Comparison of ENCODE assay signal across 14 cellular contexts in the genomic region with DNA sequence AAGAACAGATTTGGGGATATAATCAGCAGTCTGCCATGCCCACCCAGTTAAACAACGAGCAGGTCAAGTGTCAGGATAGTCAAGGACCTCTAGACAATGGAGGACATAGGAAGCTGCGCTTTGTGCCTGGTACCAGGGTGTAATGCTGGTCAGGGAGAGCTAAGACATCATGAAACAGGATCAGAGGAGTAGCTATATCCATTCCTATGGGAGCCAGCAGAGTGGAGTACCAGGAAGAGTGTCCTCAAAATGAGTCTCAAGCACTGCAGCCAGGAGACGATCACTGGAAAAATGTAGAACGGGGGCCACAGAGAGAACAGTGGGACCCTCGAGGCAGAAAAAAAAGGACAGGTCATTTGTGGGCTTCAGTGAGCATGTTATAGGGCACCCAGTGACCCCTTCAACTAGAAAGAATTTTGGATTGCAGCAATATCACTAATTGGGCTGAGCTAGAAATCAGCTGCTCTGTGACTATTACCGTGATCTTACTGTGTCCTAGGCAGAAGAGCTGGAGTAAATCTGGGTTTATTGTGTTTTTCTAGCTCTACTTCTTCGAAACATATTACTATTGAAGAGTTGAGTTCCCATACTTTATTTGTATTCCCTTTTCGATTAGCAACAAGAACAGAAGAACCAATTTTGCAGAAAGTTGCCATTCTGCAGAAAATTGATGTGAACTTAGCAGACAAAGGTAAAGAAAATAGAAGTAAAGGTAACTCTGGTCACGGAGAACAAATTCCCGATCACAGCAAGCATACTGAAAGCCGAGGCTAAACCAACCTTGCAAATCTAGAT.
"Had no signal": no experiment of that assay in that cellular context is flagged by ENCODE, and none has a peak within 500 bp of the region (broad histone marks: within the 10 kb centered on the region; RNA-seq: fewer than 3 reads in every experiment).

No MANE protein-coding gene starts in this region.

- H3K4me3 ChIP-seq: body of pancreas, lung, testis had no signal

- ATAC-seq: effector memory CD8-positive, alpha-beta T cell had no signal

- H3K4me1 ChIP-seq: testis had no signal

- H3K27ac Mint-ChIP-seq: activated naive CD4-positive, alpha-beta T cell treated with anti-CD3 and anti-CD28 coated beads, Interleukin-2, amount 50 U/mL, for 24 hours; effector memory CD8-positive, alpha-beta T cell; natural killer cell treated with Interleukin-12 subunit alpha and Interleukin-12 subunit beta and Interleukin-15 and Interleukin-18, amount 100 ng/mL, for 72 hours; stimulated activated naive CD8-positive, alpha-beta T cell treated with anti-CD3 and anti-CD28 coated beads, Interleukin-15, Interleukin-2, amounts not matched to agents 100 ng/mL and 50 ng/mL, for 24 hours had no signal

- H3K9me3 ChIP-seq: body of pancreas, testis had no signal

- H3K4me3 Mint-ChIP-seq: activated naive CD4-positive, alpha-beta T cell treated with anti-CD3 and anti-CD28 coated beads, Interleukin-2, amount 50 U/mL, for 24 hours; effector memory CD8-positive, alpha-beta T cell; natural killer cell treated with Interleukin-12 subunit alpha and Interleukin-12 subunit beta and Interleukin-15 and Interleukin-18, amount 100 ng/mL, for 72 hours; stimulated activated naive CD8-positive, alpha-beta T cell treated with anti-CD3 and anti-CD28 coated beads, Interleukin-15, Interleukin-2, amounts not matched to agents 100 ng/mL and 50 ng/mL, for 24 hours had no signal

- DNase-seq: activated CD4-positive, alpha-beta T cell treated with anti-CD3 and anti-CD28 coated beads for 48 hours; body of pancreas; central memory CD4-positive, alpha-beta T cell; effector memory CD8-positive, alpha-beta T cell; erythroblast; hippocampal formation; occipital lobe; stimulated activated CD4-positive, alpha-beta T cell treated with anti-CD3 and anti-CD28 coated beads, Interleukin-4, amount 100 ng/mL, for 1 hour; stimulated activated CD8-positive, alpha-beta memory T cell treated with anti-CD3 and anti-CD28 coated beads, Interleukin-4, amount 100 ng/mL, for 48 hours; testis had no signal

- H3K36me3 Mint-ChIP-seq: activated naive CD4-positive, alpha-beta T cell treated with anti-CD3 and anti-CD28 coated beads, Interleukin-2, amount 50 U/mL, for 24 hours; natural killer cell treated with Interleukin-12 subunit alpha and Interleukin-12 subunit beta and Interleukin-15 and Interleukin-18, amount 100 ng/mL, for 72 hours had no signal

- H3K4me1 Mint-ChIP-seq: activated naive CD4-positive, alpha-beta T cell treated with anti-CD3 and anti-CD28 coated beads, Interleukin-2, amount 50 U/mL, for 24 hours had no signal

- H3K27me3 ChIP-seq: body of pancreas, testis had no signal

- H3K27ac ChIP-seq: testis had no signal

- H3K9me3 Mint-ChIP-seq: activated naive CD4-positive, alpha-beta T cell treated with anti-CD3 and anti-CD28 coated beads, Interleukin-2, amount 50 U/mL, for 24 hours; natural killer cell treated with Interleukin-12 subunit alpha and Interleukin-12 subunit beta and Interleukin-15 and Interleukin-18, amount 100 ng/mL, for 72 hours; stimulated activated naive CD8-positive, alpha-beta T cell treated with anti-CD3 and anti-CD28 coated beads, Interleukin-15, Interleukin-2, amounts not matched to agents 100 ng/mL and 50 ng/mL, for 24 hours had no signal
